Comparison of ENCODE assay signal across 16 cellular contexts in genomic region chr2:53945538-53945937, GRCh38. TPM values are rescaled to one million over a fixed set of nuclear protein-coding genes. Genes with fewer than 3 reads are reported as not detected.
DNase-seq lines count a peak whose midpoint lies in the region; ATAC-seq and TF ChIP-seq lines count a peak whose summit lies in the region.
"Had no signal": no experiment of that assay in that cellular context is flagged by ENCODE, and none has a peak within 500 bp of the region (broad histone marks: within the 10 kb centered on the region; RNA-seq: fewer than 3 reads in every experiment).

No MANE protein-coding gene starts in this region.

- no peak for TF ChIP-seq CTCF in CD14-positive monocyte (IDR thresholded peaks at IDR 0.05)

- peak; percentile 50 for ATAC-seq in HG02678 (IDR thresholded peaks at IDR 0.05; ENCODE audit: unreplicated experiment)
- ATAC-seq in naive thymus-derived CD8-positive, alpha-beta T cell: no peak

- H3K4me1 Mint-ChIP-seq in CD14-positive monocyte: peaks cover 27% of the 10 kb centered on the region
- H3K4me1 Mint-ChIP-seq in naive thymus-derived CD8-positive, alpha-beta T cell: peaks cover 16 to 67% (median 38%) of the 10 kb centered on the region in 4 donors

- peaks cover 34 to 40% of the 10 kb centered on the region in 2 donors for H3K36me3 Mint-ChIP-seq in CD14-positive monocyte
- peaks cover 4 to 52% (median 20%) of the 10 kb centered on the region in 3 donors for H3K36me3 Mint-ChIP-seq in naive thymus-derived CD8-positive, alpha-beta T cell

- H3K27ac Mint-ChIP-seq in CD14-positive monocyte: peak overlapping the region in 4 of 7 donors; percentile 10 to 89 (median 56)
- H3K27ac Mint-ChIP-seq in naive thymus-derived CD8-positive, alpha-beta T cell: peak overlapping the region in 6 of 10 donors; percentile 4 to 75 (median 39)
- H3K27ac Mint-ChIP-seq: activated naive CD8-positive, alpha-beta T cell treated with anti-CD3 and anti-CD28 coated beads, Interleukin-2, amount 10 ng/mL, durations not matched to agents 7 days and 5 days had no signal

- POLR2A ChIA-PET in naive thymus-derived CD8-positive, alpha-beta T cell (lab: Charles Lee): no interaction called here

- no peaks in the 10 kb centered on the region for H3K27me3 ChIP-seq in adipocyte (replicated peaks; ENCODE audit: control insufficient read depth, insufficient read depth, low read length)
- H3K27me3 ChIP-seq: BE2C, colonic mucosa had no signal

- no peaks in the 10 kb centered on the region for H3K27me3 Mint-ChIP-seq in CD14-positive monocyte (ENCODE audit: low read depth in 3 of 3)
- H3K27me3 Mint-ChIP-seq in naive thymus-derived CD8-positive, alpha-beta T cell: no peaks in the 10 kb centered on the region
- H3K27me3 Mint-ChIP-seq: activated naive CD8-positive, alpha-beta T cell treated with anti-CD3 and anti-CD28 coated beads, Interleukin-2, amount 10 ng/mL, durations not matched to agents 7 days and 5 days had no signal

- H3K4me3 ChIP-seq in adipocyte (ENCODE audit: low read length): peak overlapping the region; percentile 65
- H3K4me3 ChIP-seq: colonic mucosa had no signal

- peaks cover 0 to 2% (median 0%) of the 10 kb centered on the region in 7 donors for H3K9me3 Mint-ChIP-seq in CD14-positive monocyte
- H3K9me3 Mint-ChIP-seq in naive thymus-derived CD8-positive, alpha-beta T cell: no peaks in the 10 kb centered on the region
- H3K9me3 Mint-ChIP-seq: activated naive CD8-positive, alpha-beta T cell treated with anti-CD3 and anti-CD28 coated beads, Interleukin-2, amount 10 ng/mL, durations not matched to agents 7 days and 5 days had no signal

- H3K9ac ChIP-seq in adipocyte (ENCODE audit: low read length): peak overlapping the region; percentile 74

- peak overlapping the region in 1 of 2 donors; percentile 21 for H3K4me3 Mint-ChIP-seq in CD14-positive monocyte
- peak overlapping the region in 3 of 10 donors; percentile 7 to 49 (median 33) for H3K4me3 Mint-ChIP-seq in naive thymus-derived CD8-positive, alpha-beta T cell
- H3K4me3 Mint-ChIP-seq: activated naive CD8-positive, alpha-beta T cell treated with anti-CD3 and anti-CD28 coated beads, Interleukin-2, amount 10 ng/mL, durations not matched to agents 7 days and 5 days had no signal

- intact Hi-C loops in CD14-positive monocyte (cut with micrococcal nuclease): no loop called here

- DNase-seq in CD14-positive monocyte (ENCODE audit: low spot score) (no peak), adipocyte (ENCODE audit: low read depth) (peak; percentile 31), kidney glomerular epithelial cell (lab: John Stamatoyannopoulos, UW) (no peak), HUDEP-2 (lab: John Stamatoyannopoulos, UW; ENCODE audit: unreplicated experiment in 76 of 76) (no peak), NCI-H82 (lab: John Stamatoyannopoulos, UW) (no peak)
- no peak for DNase-seq in naive thymus-derived CD8-positive, alpha-beta T cell
- no peak for DNase-seq in activated CD4-positive, alpha-beta T cell treated with anti-CD3 and anti-CD28 coated beads for 4 hours
- DNase-seq: activated naive CD8-positive, alpha-beta T cell treated with anti-CD3 and anti-CD28 coated beads, Interleukin-2, amount 10 ng/mL, durations not matched to agents 7 days and 5 days; BE2C; colonic mucosa; GOT3; NCI-H1092; NCI-H226; stimulated activated CD4-positive, alpha-beta T cell treated with anti-CD3 and anti-CD28 coated beads, Interleukin-2, amount 100 ng/mL, for 24 hours; T1000 had no signal

- peaks cover 32% of the 10 kb centered on the region for H3K4me1 ChIP-seq in adipocyte (ENCODE audit: control insufficient read depth, insufficient read depth, low read length)
- H3K4me1 ChIP-seq: BE2C, colonic mucosa had no signal

- no peaks in the 10 kb centered on the region for H3K9me3 ChIP-seq in adipocyte (ENCODE audit: control insufficient read depth, low read length)
- H3K9me3 ChIP-seq: BE2C, colonic mucosa had no signal

- peaks cover 44% of the 10 kb centered on the region for H3K36me3 ChIP-seq in adipocyte (ENCODE audit: control insufficient read depth, insufficient read depth, low read length, severe bottlenecking)
- H3K36me3 ChIP-seq: colonic mucosa had no signal

RNA-seq across cellular contexts. Expression of gene PSME4, which starts 25.3 kb away (rescaled TPM):
- 1 to 10 TPM; 2.1 to 3.1 TPM for polyA plus RNA-seq in CD14-positive monocyte
- 10 to 100 TPM; 58.1 to 59.9 TPM for total RNA-seq in naive thymus-derived CD8-positive, alpha-beta T cell
- 1 to 10 TPM; 3.5 to 4.3 (median 3.8) TPM for polyA plus RNA-seq in naive thymus-derived CD8-positive, alpha-beta T cell
